Comparison of ENCODE assay signal across 18 cellular contexts in the genomic region with DNA sequence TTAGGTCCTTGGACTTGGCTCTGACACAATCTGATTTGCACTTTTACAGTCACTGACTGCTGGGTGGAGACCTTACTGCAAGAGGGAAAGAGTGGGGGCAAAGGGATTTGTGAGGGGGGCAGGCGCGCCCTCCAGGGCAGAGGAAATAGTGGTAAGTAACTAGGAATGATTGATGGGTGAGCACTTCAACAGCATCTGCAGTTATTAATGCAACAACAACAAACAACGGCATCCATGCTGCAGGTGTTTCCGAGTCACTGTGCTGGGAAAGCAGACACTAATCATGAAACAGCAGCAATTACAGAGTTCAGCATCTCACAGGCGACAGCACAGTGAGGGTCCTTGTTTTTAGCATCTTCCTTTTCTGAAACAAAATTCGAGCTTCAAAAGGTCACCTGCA.
"Had no signal": no experiment of that assay in that cellular context is flagged by ENCODE, and none has a peak within 500 bp of the region (broad histone marks: within the 10 kb centered on the region; RNA-seq: fewer than 3 reads in every experiment).

No MANE protein-coding gene starts in this region.

- H3K36me3 ChIP-seq: adrenal gland, colonic mucosa, gastrocnemius medialis, sigmoid colon had no signal

- H3K4me3 ChIP-seq: adrenal gland, colonic mucosa, gastrocnemius medialis, left lung, mucosa of descending colon, sigmoid colon, testis had no signal

- H3K9me3 ChIP-seq: adrenal gland, colonic mucosa, gastrocnemius medialis, left lung, mucosa of descending colon, sigmoid colon, testis had no signal

- DNase-seq: activated CD4-positive, alpha-beta T cell treated with anti-CD3 and anti-CD28 coated beads for 48 hours; activated naive CD4-positive, alpha-beta T cell treated with anti-CD3 and anti-CD28 coated beads, Interleukin-2, amount 50 U/mL, for 16 hours; activated T-cell treated with anti-CD3 and anti-CD28 coated beads for 4 hours; adrenal gland; colonic mucosa; effector CD4-positive, alpha-beta T cell; gastrocnemius medialis; islet precursor cell; left lung; naive thymus-derived CD8-positive, alpha-beta T cell; occipital lobe; sigmoid colon; stimulated activated CD4-positive, alpha-beta T cell treated with anti-CD3 and anti-CD28 coated beads, Interleukin-12 subunit alpha, Interleukin-12 subunit beta, amount 100 ng/mL, for 4 hours; stimulated activated CD4-positive, alpha-beta T cell treated with anti-CD3 and anti-CD28 coated beads, Interleukin-2, amount 100 ng/mL, for 48 hours; T1000; testis had no signal

- H3K4me1 ChIP-seq: adrenal gland, colonic mucosa, gastrocnemius medialis, left lung, sigmoid colon, testis had no signal

- H3K27me3 ChIP-seq: adrenal gland, colonic mucosa, gastrocnemius medialis, left lung, sigmoid colon, testis had no signal

- ATAC-seq: gastrocnemius medialis; left lung; naive thymus-derived CD8-positive, alpha-beta T cell had no signal

- H3K27ac ChIP-seq: adrenal gland, colonic mucosa, gastrocnemius medialis, left lung, sigmoid colon, testis, VCaP had no signal
